17 cellular contexts compared by ENCODE assay signal in the genomic region with DNA sequence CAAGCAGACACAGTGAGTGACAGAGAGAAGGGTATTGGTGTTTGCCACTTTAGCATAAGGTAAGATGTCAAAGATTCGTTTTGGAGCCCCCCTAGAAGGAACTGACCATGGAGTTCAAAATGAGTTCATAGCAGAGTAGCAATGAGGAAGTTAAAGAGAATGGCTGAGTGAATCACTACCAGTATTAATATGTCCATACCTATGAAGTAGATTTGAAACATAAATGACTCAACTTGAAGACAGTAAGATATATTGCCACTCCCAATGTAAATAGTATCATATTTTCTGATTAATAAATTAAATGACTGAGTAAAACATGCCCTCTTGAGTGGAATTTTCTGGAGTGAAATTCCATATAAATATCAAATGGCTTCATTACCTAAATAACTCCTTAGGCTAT.
A peak's percentile ranks its signal among the peaks of the same experiment; 100 is the strongest.
DNase-seq lines count a peak whose midpoint lies in the region; ATAC-seq, FAIRE-seq and TF ChIP-seq lines count a peak whose summit lies in the region.
"Had no signal": no experiment of that assay in that cellular context is flagged by ENCODE, and none has a peak within 500 bp of the region (broad histone marks: within the 10 kb centered on the region; RNA-seq: fewer than 3 reads in every experiment).

No MANE protein-coding gene starts in this region.

- no peaks in the 10 kb centered on the region for H3K36me3 Mint-ChIP-seq in neural progenitor cell
- H3K36me3 Mint-ChIP-seq: CD8-positive, alpha-beta memory T cell had no signal

- FAIRE-seq in bronchial epithelial cell (lab: Jason Lieb, UNC) = no peak
- FAIRE-seq: GM18507 had no signal

- intact Hi-C loops in PC-3 (cut with micrococcal nuclease) = no loop called here

- DNase-seq in ELR (ENCODE audit: low read depth) (peak; percentile 12), PC-3 (peak; percentile 65), bronchial epithelial cell (ENCODE audit: low read depth) (peak; percentile 79), kidney tubule cell (ENCODE audit: low spot score) (peak; percentile 6), neural progenitor cell (ENCODE audit: low spot score) (no peak), activated gamma-delta T cell (lab: John Stamatoyannopoulos, UW) (no peak)
- DNase-seq: 8988T; AML-193; Caco-2; CD8-positive, alpha-beta memory T cell; DMS53; HCEC 1CT; HFFc6 had no signal

- no peaks in the 10 kb centered on the region for H3K9me2 ChIP-seq in PC-3 (replicated peaks; ENCODE audit: low read length)

- H3K27me3 ChIP-seq in PC-3 (ENCODE audit: low read length) (no peaks in the 10 kb centered on the region), bronchial epithelial cell (ENCODE audit: control insufficient read depth, insufficient read depth, low read length) (no peaks in the 10 kb centered on the region), neural progenitor cell (no peaks in the 10 kb centered on the region)
- H3K27me3 ChIP-seq: BLaER1 had no signal

- H3K27ac Mint-ChIP-seq in neural progenitor cell = no peak overlapping the region
- H3K27ac Mint-ChIP-seq: CD8-positive, alpha-beta memory T cell; HFFc6 had no signal

- ATAC-seq in PC-3 (peak; percentile 99), HG03025 (IDR thresholded peaks at IDR 0.05; ENCODE audit: low FRiP score, unreplicated experiment) (no peak)

- H3K4me2 ChIP-seq in PC-3 (ENCODE audit: low read length) = peak overlapping the region; percentile 35
- H3K4me2 ChIP-seq in neural progenitor cell = no peak overlapping the region
- H3K4me2 ChIP-seq: BLaER1 had no signal

- peak overlapping the region; percentile 33; the same call in 1 of the 2 replicates for H2AFZ ChIP-seq in PC-3 (ENCODE audit: low read length)
- H2AFZ ChIP-seq in neural progenitor cell (replicated peaks) = no peak overlapping the region

- CTCF ChIA-PET in PC-3 (lab: Charles Lee) = no interaction called here

- H3K4me1 ChIP-seq in PC-3 (ENCODE audit: insufficient read depth, low read length) (peaks cover 12% of the 10 kb centered on the region), neural progenitor cell (no peaks in the 10 kb centered on the region)
- H3K4me1 ChIP-seq: BLaER1, Caco-2 had no signal

- H3K27ac ChIP-seq in PC-3 (ENCODE audit: low read length) (peak overlapping the region; percentile 62), neural progenitor cell (no peak overlapping the region)
- H3K27ac ChIP-seq: BLaER1, HL-60 had no signal

- H4K20me1 ChIP-seq in PC-3 (ENCODE audit: low read length) (no peaks in the 10 kb centered on the region), neural progenitor cell (ENCODE audit: low read depth) (no peaks in the 10 kb centered on the region)
- H4K20me1 ChIP-seq: BLaER1 had no signal

- no peak overlapping the region for H3K4me3 Mint-ChIP-seq in neural progenitor cell
- H3K4me3 Mint-ChIP-seq: CD8-positive, alpha-beta memory T cell; HFFc6 had no signal

- no peaks in the 10 kb centered on the region for H3F3A ChIP-seq in PC-3 (ENCODE audit: low read length, unreplicated experiment)
- H3F3A ChIP-seq in neural progenitor cell (ENCODE audit: low read depth) = no peaks in the 10 kb centered on the region

- no peak overlapping the region for H3K4me3 ChIP-seq in PC-3 (ENCODE audit: low read length)
- no peak overlapping the region for H3K4me3 ChIP-seq in bronchial epithelial cell (ENCODE audit: low read depth, low read length)
- no peak overlapping the region for H3K4me3 ChIP-seq in neural progenitor cell
- H3K4me3 ChIP-seq: BLaER1 had no signal

- POLR2A ChIA-PET in PC-3 (lab: Charles Lee; ENCODE audit: unreplicated experiment) = no interaction called here

- H3K27me3 Mint-ChIP-seq in neural progenitor cell (ENCODE audit: insufficient read depth, low read depth) = no peaks in the 10 kb centered on the region
- H3K27me3 Mint-ChIP-seq: CD8-positive, alpha-beta memory T cell had no signal

- no peaks in the 10 kb centered on the region for H3K4me1 Mint-ChIP-seq in neural progenitor cell
- H3K4me1 Mint-ChIP-seq: CD8-positive, alpha-beta memory T cell had no signal

- no TSS peak for BruUV-seq in PC-3 (replicated peaks; lab: Mats Ljungman, UMichigan)

- H3K36me3 ChIP-seq in PC-3 (ENCODE audit: low read depth, low read length) (no peaks in the 10 kb centered on the region), bronchial epithelial cell (ENCODE audit: control insufficient read depth, insufficient read depth, low read length) (no peaks in the 10 kb centered on the region), neural progenitor cell (no peaks in the 10 kb centered on the region)
- H3K36me3 ChIP-seq: BLaER1 had no signal

- H3K9me3 ChIP-seq in PC-3 (ENCODE audit: low read length) (no peaks in the 10 kb centered on the region), neural progenitor cell (ENCODE audit: low read depth) (no peaks in the 10 kb centered on the region)
- H3K9me3 ChIP-seq: BLaER1, Caco-2 had no signal

- no peaks in the 10 kb centered on the region for H3K79me2 ChIP-seq in PC-3 (ENCODE audit: low read length)
- no peaks in the 10 kb centered on the region for H3K79me2 ChIP-seq in neural progenitor cell (ENCODE audit: low read depth)

- no peak for TF ChIP-seq CTCF in PC-3 (conservative IDR thresholded peaks at IDR 0.05; ENCODE audit: low read depth, low read length)
- TF ChIP-seq CTCF in bronchial epithelial cell (IDR thresholded peaks at IDR 0.05; ENCODE audit: insufficient read depth, low read length, severe bottlenecking) = no peak
- TF ChIP-seq CTCF in neural progenitor cell (IDR thresholded peaks at IDR 0.05) = no peak

- H3K9me3 Mint-ChIP-seq in neural progenitor cell = no peaks in the 10 kb centered on the region
- H3K9me3 Mint-ChIP-seq: HFFc6 had no signal

- H3K9ac ChIP-seq in PC-3 (ENCODE audit: low read length) (no peak overlapping the region), neural progenitor cell (no peak overlapping the region)
- H3K9ac ChIP-seq: BLaER1 had no signal

Comparison
In these comparisons a context has a peak if more than half of its experiments do, and no peak if none do; other contexts are left out.
1. DNase-seq: peak in ELR (single experiment), PC-3 (single experiment), bronchial epithelial cell (single experiment) and kidney tubule cell (single experiment); none in neural progenitor cell (single experiment) and activated gamma-delta T cell (single experiment).